Comparison of ENCODE assay signal across 28 cellular contexts in the genomic region with DNA sequence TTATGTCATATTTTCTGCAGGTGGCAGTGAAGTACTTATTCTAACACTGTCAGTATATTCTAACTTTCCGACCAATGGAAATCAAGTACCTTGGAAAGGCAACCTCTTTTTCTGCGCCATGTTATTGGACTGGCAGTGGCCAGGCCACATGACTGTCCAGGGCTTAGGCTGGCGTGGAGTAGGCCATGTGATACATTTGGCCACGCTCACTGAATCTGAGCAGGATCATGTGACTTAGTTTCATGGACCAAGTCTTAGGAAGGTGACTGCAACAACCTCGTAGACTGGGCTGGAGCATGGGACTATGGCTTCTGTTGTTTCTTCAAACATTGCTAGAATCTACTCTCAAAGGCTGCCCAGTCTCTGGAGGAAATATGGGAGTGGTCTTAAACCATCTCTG.
"Had no signal": no experiment of that assay in that cellular context is flagged by ENCODE, and none has a peak within 500 bp of the region (broad histone marks: within the 10 kb centered on the region; RNA-seq: fewer than 3 reads in every experiment).

No MANE protein-coding gene starts in this region.

- H3K79me2 ChIP-seq: hepatocyte had no signal

- ATAC-seq: activated CD8-positive, alpha-beta memory T cell treated with anti-CD3 and anti-CD28 coated beads, Interleukin-2, amount 10 ng/mL, durations not matched to agents 7 days and 5 days; activated CD8-positive, alpha-beta T cell treated with anti-CD3 and anti-CD28 coated beads, Interleukin-2, amount 10 ng/mL, durations not matched to agents 7 days and 5 days; activated naive CD4-positive, alpha-beta T cell treated with anti-CD3 and anti-CD28 coated beads, Interleukin-2, amount 50 U/mL, for 72 hours; gastrocnemius medialis; left colon; natural killer cell; stimulated activated memory B cell treated with anti-CD40 and anti-IgM and Interleukin-4, amounts not matched to agents 10 μg/mL and 1 μg/mL and 100 μg/mL, for 72 hours; stimulated activated naive CD8-positive, alpha-beta T cell treated with anti-CD3 and anti-CD28 coated beads, Interleukin-15, amount 100 ng/mL, for 72 hours had no signal

- H3K4me3 ChIP-seq: dorsolateral prefrontal cortex, gastrocnemius medialis, hepatocyte, ovary, thyroid gland had no signal

- FAIRE-seq: bronchial epithelial cell, colon, kidney, small intestine, urothelium cell line had no signal

- H3K4me2 ChIP-seq: hepatocyte had no signal

- H2AFZ ChIP-seq: hepatocyte had no signal

- DNase-seq: activated B cell treated with CpG ODN at 0.5 μM for 24 hours; activated CD4-positive, alpha-beta T cell treated with anti-CD3 and anti-CD28 coated beads, Interleukin-2, amount 50 U/mL, for 1 hour; activated CD8-positive, alpha-beta memory T cell treated with anti-CD3 and anti-CD28 coated beads, Interleukin-2, amount 10 ng/mL, durations not matched to agents 7 days and 5 days; activated CD8-positive, alpha-beta T cell treated with anti-CD3 and anti-CD28 coated beads, Interleukin-2, amount 10 ng/mL, durations not matched to agents 7 days and 5 days; activated T-cell treated with anti-CD3 and anti-CD28 coated beads, Interleukin-2, amount 50 U/mL, for 48 hours; dorsolateral prefrontal cortex; effector memory CD4-positive, alpha-beta T cell; gastrocnemius medialis; kidney; left colon; natural killer cell; retina; small intestine; stimulated activated CD4-positive, alpha-beta T cell treated with anti-CD3 and anti-CD28 coated beads, Interleukin-1b, Interleukin-23, amount 100 ng/mL, for 48 hours; stimulated activated CD4-positive, alpha-beta T cell treated with anti-CD3 and anti-CD28 coated beads, Interleukin-4, amount 100 ng/mL, for 4 hours; stimulated activated CD8-positive, alpha-beta memory T cell treated with anti-CD3 and anti-CD28 coated beads, Interleukin-4, amount 100 ng/mL, for 48 hours; stimulated activated naive CD8-positive, alpha-beta T cell treated with anti-CD3 and anti-CD28 coated beads, Interleukin-15, amount 100 ng/mL, for 72 hours; substantia nigra; T-helper 1 cell; thyroid gland had no signal

- H3K27ac ChIP-seq: dorsolateral prefrontal cortex, gastrocnemius medialis, hepatocyte, neutrophil, thyroid gland had no signal

- H3K36me3 ChIP-seq: gastrocnemius medialis, neutrophil, ovary, thyroid gland had no signal

- H3K9me3 ChIP-seq: gastrocnemius medialis, neutrophil, ovary, thyroid gland had no signal

- H3K27me3 ChIP-seq: dorsolateral prefrontal cortex, gastrocnemius medialis, hepatocyte, neutrophil, ovary, thyroid gland had no signal
